8 cellular contexts compared by ENCODE assay signal in the genomic region with DNA sequence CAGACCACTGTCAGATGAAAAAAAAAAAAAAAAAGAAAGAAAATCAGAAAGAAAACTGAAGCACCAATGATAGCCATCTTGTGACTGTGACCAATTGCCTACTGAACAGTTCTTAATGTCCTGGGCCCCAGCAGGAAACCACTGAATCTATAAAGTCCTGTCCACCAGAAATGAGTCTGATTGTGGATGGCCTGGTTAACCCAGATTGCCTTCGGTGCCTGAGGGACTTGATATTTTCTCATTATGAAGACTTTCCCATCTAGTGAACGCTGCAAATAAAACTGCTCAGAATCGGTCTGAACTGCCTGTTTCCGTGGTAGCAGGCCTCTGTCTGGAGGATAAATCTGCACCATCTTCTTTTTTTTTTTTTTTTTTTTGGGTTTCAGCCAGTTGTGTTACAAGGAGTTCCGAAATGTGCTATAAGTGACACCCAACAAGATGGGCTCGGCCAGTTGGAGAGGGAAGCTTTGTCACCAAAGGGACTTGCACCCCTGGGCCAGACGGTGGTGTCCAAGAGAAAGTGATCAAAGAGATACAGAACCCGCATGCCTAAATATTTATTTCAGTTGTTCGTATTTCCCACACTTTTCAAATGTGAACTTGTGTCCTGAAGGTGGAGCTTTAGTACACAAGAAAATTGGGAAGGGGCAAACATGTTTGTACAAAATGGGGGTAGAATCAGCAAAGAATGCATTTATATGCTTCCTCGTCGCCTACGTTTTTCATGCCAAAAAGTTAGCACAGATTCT. TPM values are rescaled to one million over a fixed set of nuclear protein-coding genes. Genes with fewer than 3 reads are reported as not detected.
DNase-seq lines count a peak whose midpoint lies in the region; ATAC-seq and TF ChIP-seq lines count a peak whose summit lies in the region.

No MANE protein-coding gene starts in this region.

- H3K9me3 ChIP-seq in WERI-Rb-1 (ENCODE audit: severe bottlenecking) (no peaks in the 10 kb centered on the region), lung (ENCODE audit: control insufficient read depth in 2 of 2, insufficient read depth in 1 of 2, low read length in 1 of 2) (no peaks in the 10 kb centered on the region)

- peaks cover 3 to 19% (median 6%) of the 10 kb centered on the region in 4 donors for H3K4me1 Mint-ChIP-seq in naive thymus-derived CD8-positive, alpha-beta T cell

- peak overlapping the region in 1 of 10 donors; percentile 84 for H3K27ac Mint-ChIP-seq in naive thymus-derived CD8-positive, alpha-beta T cell

- no peak for TF ChIP-seq POLR2A in GM18505 (IDR thresholded peaks at IDR 0.05; ENCODE audit: borderline replicate concordance, extremely low read depth, insufficient read depth, insufficient read length)

- POLR2A ChIA-PET in HEK293T (lab: Yijun Ruan, JAX), result no interaction called here
- POLR2A ChIA-PET in naive thymus-derived CD8-positive, alpha-beta T cell (lab: Charles Lee), result interaction anchor here (0.7 kb wide), 3 partner anchors 57 to 475 kb away, joined by 3 to 5 read pairs (median 4); no protein-coding TSS in a partner anchor

- H3K36me3 ChIP-seq in WERI-Rb-1 (no peaks in the 10 kb centered on the region), lung (ENCODE audit: control insufficient read depth in 2 of 2, insufficient read depth in 2 of 2, low read length in 2 of 2) (no peaks in the 10 kb centered on the region)

- peaks cover 0 to 7% of the 10 kb centered on the region in 2 donors for H3K4me1 ChIP-seq in lung (ENCODE audit: control insufficient read depth in 2 of 2, insufficient read depth in 2 of 2, low read length in 2 of 2)

- H3K27ac ChIP-seq in C4-2B (no peak overlapping the region), WERI-Rb-1 (no peak overlapping the region), lung (ENCODE audit: low read depth in 1 of 2, low read length in 1 of 2) (no peak overlapping the region)

- ATAC-seq in lung (ENCODE audit: insufficient read depth, low FRiP score), result no peak
- ATAC-seq in naive thymus-derived CD8-positive, alpha-beta T cell, result no peak
- no peak for ATAC-seq in HG02870 (IDR thresholded peaks at IDR 0.05; ENCODE audit: unreplicated experiment)
- ATAC-seq in GM18505 (IDR thresholded peaks at IDR 0.05; ENCODE audit: unreplicated experiment), result no peak

- 39 to 50% methylated on average over 12 of the region's 12 CpGs for WGBS in lung, 2 donors

- no peaks in the 10 kb centered on the region for H3K36me3 Mint-ChIP-seq in naive thymus-derived CD8-positive, alpha-beta T cell

- no peak overlapping the region for H3K4me3 Mint-ChIP-seq in naive thymus-derived CD8-positive, alpha-beta T cell

- no peaks in the 10 kb centered on the region for H3K9me3 Mint-ChIP-seq in naive thymus-derived CD8-positive, alpha-beta T cell

- H3K4me3 ChIP-seq in WERI-Rb-1 (ENCODE audit: low read depth, low read length), result no peak overlapping the region
- H3K4me3 ChIP-seq in lung, result no peak overlapping the region

- CTCF ChIA-PET in HEK293T (lab: Yijun Ruan, JAX), result interaction anchor here (0.7 to 1.3 kb wide), 3 partner anchors 11 to 619 kb away, joined by 3 to 6 read pairs (median 3); no protein-coding TSS in a partner anchor

- TF ChIP-seq CTCF in C4-2B (conservative IDR thresholded peaks at IDR 0.05) (peak; percentile 50), WERI-Rb-1 (IDR thresholded peaks at IDR 0.05; ENCODE audit: low read depth, low read length) (0 out of 2 replicates have a peak, but pooled peaks have one; percentile 11), lung (IDR thresholded peaks at IDR 0.05; ENCODE audit: control extremely low read depth, extremely low read depth) (peak; percentile 7)

- H3K27me3 Mint-ChIP-seq in naive thymus-derived CD8-positive, alpha-beta T cell, result peaks cover 0 to 1% (median 0%) of the 10 kb centered on the region in 5 donors

- H3K27me3 ChIP-seq in WERI-Rb-1 (ENCODE audit: insufficient read depth, low read depth, severe bottlenecking), result peaks cover 34% of the 10 kb centered on the region
- no peaks in the 10 kb centered on the region for H3K27me3 ChIP-seq in lung (ENCODE audit: control insufficient read depth, insufficient read depth)

- no peak for DNase-seq in HEK293T (ENCODE audit: extremely low spot score)
- no peak for DNase-seq in WERI-Rb-1
- no peak for DNase-seq in lung (ENCODE audit: low spot score)
- no peak for DNase-seq in activated CD4-positive, CD25-positive, alpha-beta regulatory T cell (lab: John Stamatoyannopoulos, UW)
- DNase-seq in naive thymus-derived CD8-positive, alpha-beta T cell, result no peak

TF ChIP-seq in HEK293T, 16 proteins besides CTCF, POLR2A, EP300 and RAD21:
- TF ChIP-seq L3MBTL2 (conservative IDR thresholded peaks at IDR 0.05) (0 out of 2 replicates have a peak, but pooled peaks have one; percentile 23), ELF4 (IDR thresholded peaks at IDR 0.05) (no peak)

RNA-seq across cellular contexts. Expression of a gene that starts 3.0 kb away (rescaled TPM):
- total RNA-seq in lung, result 10 to 100 TPM; 26.5 to 70.0 TPM
- 10 to 100 TPM in 1 of 2 donors, 1 to 10 TPM in 1; 1.7 to 46.0 TPM for polyA plus RNA-seq in lung
- total RNA-seq in naive thymus-derived CD8-positive, alpha-beta T cell, result 1 to 10 TPM; 8.9 to 9.4 TPM
- 1 to 10 TPM; 2.9 to 4.1 (median 3.0) TPM for polyA plus RNA-seq in naive thymus-derived CD8-positive, alpha-beta T cell
